1 cellular context compared by ENCODE assay signal in genomic region chr20:48682529-48683385, GRCh38.
TF ChIP-seq lines count a peak whose summit lies in the region.

No MANE protein-coding gene starts in this region.

TF ChIP-seq in HepG2, 621 proteins besides CTCF, POLR2A, EP300 and RAD21 (continued from another document and continues in another):
- TF ChIP-seq MYPOP (CRISPR knock-in tag; IDR thresholded peaks at IDR 0.05) (no peak), HDAC6 (IDR thresholded peaks at IDR 0.05; ENCODE audit: low read depth, low read length) (no peak), ZSCAN12 (CRISPR knock-in tag; IDR thresholded peaks at IDR 0.05) (no peak), POGZ (CRISPR knock-in tag; IDR thresholded peaks at IDR 0.05) (no peak), JARID2 (CRISPR knock-in tag; IDR thresholded peaks at IDR 0.05; ENCODE audit: insufficient replicate concordance) (no peak), TEAD3 (CRISPR knock-in tag; optimal IDR thresholded peaks at IDR 0.05; ENCODE audit: borderline replicate concordance) (peak; percentile 13), HNRNPL (IDR thresholded peaks at IDR 0.05; ENCODE audit: low read depth, low read length) (no peak), ZNF788 (CRISPR knock-in tag; IDR thresholded peaks at IDR 0.05; ENCODE audit: borderline replicate concordance) (no peak), ZNF883 (CRISPR knock-in tag; IDR thresholded peaks at IDR 0.05; ENCODE audit: not compliant biosample characterization) (no peak), MATR3 (CRISPR knock-in tag; IDR thresholded peaks at IDR 0.05) (no peak), ZNF232 (CRISPR knock-in tag; IDR thresholded peaks at IDR 0.05; ENCODE audit: borderline replicate concordance) (no peak), ZNF768 (CRISPR knock-in tag; IDR thresholded peaks at IDR 0.05) (peak; percentile 80; the same call in 1 of the 2 replicates), XBP1 (CRISPR knock-in tag; IDR thresholded peaks at IDR 0.05) (no peak), PHF5A (CRISPR knock-in tag; IDR thresholded peaks at IDR 0.05; ENCODE audit: low read depth, unreplicated experiment) (no peak), CEBPB (IDR thresholded peaks at IDR 0.05; ENCODE audit: borderline replicate concordance, low read depth, low read length) (no peak), KDM1A (CRISPR knock-in tag; IDR thresholded peaks at IDR 0.05) (no peak), DZIP1 (CRISPR knock-in tag; IDR thresholded peaks at IDR 0.05) (no peak), KLF13 (CRISPR knock-in tag; IDR thresholded peaks at IDR 0.05) (no peak), TAF1 (CRISPR knock-in tag; IDR thresholded peaks at IDR 0.05) (no peak), ARNT (IDR thresholded peaks at IDR 0.05) (no peak), MYC (CRISPR knock-in tag; IDR thresholded peaks at IDR 0.05; ENCODE audit: borderline replicate concordance) (no peak), ZHX2 (IDR thresholded peaks at IDR 0.05; ENCODE audit: low read depth) (no peak), ZHX2 (CRISPR knock-in tag; IDR thresholded peaks at IDR 0.05; ENCODE audit: borderline replicate concordance) (no peak), HMG20A (CRISPR knock-in tag; IDR thresholded peaks at IDR 0.05; ENCODE audit: borderline replicate concordance) (no peak), ZNF503 (CRISPR knock-in tag; IDR thresholded peaks at IDR 0.05) (no peak), ZBTB8A (CRISPR knock-in tag; IDR thresholded peaks at IDR 0.05; ENCODE audit: borderline replicate concordance, low read depth) (no peak), TSC22D2 (CRISPR knock-in tag; IDR thresholded peaks at IDR 0.05; ENCODE audit: borderline replicate concordance) (no peak), ZNF276 (CRISPR knock-in tag; IDR thresholded peaks at IDR 0.05; ENCODE audit: low read depth) (no peak), ZNF256 (CRISPR knock-in tag; conservative IDR thresholded peaks at IDR 0.05) (no peak), ELF1 (CRISPR knock-in tag; IDR thresholded peaks at IDR 0.05) (no peak), HOXA7 (CRISPR knock-in tag; IDR thresholded peaks at IDR 0.05) (no peak)
- TF ChIP-seq, protein P1, sequence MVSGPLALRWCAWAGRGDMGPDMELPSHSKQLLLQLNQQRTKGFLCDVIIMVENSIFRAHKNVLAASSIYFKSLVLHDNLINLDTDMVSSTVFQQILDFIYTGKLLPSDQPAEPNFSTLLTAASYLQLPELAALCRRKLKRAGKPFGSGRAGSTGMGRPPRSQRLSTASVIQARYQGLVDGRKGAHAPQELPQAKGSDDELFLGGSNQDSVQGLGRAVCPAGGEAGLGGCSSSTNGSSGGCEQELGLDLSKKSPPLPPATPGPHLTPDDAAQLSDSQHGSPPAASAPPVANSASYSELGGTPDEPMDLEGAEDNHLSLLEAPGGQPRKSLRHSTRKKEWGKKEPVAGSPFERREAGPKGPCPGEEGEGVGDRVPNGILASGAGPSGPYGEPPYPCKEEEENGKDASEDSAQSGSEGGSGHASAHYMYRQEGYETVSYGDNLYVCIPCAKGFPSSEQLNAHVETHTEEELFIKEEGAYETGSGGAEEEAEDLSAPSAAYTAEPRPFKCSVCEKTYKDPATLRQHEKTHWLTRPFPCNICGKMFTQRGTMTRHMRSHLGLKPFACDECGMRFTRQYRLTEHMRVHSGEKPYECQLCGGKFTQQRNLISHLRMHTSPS (CRISPR knock-in tag; IDR thresholded peaks at IDR 0.05; ENCODE audit: low read depth): no peak
- TF ChIP-seq, protein P2, sequence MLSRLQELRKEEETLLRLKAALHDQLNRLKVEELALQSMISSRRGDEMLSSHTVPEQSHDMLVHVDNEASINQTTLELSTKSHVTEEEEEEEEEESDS (CRISPR knock-in tag; IDR thresholded peaks at IDR 0.05; ENCODE audit: borderline replicate concordance): no peak
- TF ChIP-seq, protein P3, sequence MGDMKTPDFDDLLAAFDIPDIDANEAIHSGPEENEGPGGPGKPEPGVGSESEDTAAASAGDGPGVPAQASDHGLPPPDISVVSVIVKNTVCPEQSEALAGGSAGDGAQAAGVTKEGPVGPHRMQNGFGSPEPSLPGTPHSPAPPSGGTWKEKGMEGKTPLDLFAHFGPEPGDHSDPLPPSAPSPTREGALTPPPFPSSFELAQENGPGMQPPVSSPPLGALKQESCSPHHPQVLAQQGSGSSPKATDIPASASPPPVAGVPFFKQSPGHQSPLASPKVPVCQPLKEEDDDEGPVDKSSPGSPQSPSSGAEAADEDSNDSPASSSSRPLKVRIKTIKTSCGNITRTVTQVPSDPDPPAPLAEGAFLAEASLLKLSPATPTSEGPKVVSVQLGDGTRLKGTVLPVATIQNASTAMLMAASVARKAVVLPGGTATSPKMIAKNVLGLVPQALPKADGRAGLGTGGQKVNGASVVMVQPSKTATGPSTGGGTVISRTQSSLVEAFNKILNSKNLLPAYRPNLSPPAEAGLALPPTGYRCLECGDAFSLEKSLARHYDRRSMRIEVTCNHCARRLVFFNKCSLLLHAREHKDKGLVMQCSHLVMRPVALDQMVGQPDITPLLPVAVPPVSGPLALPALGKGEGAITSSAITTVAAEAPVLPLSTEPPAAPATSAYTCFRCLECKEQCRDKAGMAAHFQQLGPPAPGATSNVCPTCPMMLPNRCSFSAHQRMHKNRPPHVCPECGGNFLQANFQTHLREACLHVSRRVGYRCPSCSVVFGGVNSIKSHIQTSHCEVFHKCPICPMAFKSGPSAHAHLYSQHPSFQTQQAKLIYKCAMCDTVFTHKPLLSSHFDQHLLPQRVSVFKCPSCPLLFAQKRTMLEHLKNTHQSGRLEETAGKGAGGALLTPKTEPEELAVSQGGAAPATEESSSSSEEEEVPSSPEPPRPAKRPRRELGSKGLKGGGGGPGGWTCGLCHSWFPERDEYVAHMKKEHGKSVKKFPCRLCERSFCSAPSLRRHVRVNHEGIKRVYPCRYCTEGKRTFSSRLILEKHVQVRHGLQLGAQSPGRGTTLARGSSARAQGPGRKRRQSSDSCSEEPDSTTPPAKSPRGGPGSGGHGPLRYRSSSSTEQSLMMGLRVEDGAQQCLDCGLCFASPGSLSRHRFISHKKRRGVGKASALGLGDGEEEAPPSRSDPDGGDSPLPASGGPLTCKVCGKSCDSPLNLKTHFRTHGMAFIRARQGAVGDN (CRISPR knock-in tag; IDR thresholded peaks at IDR 0.05): peak; percentile 52
- TF ChIP-seq, protein P4, sequence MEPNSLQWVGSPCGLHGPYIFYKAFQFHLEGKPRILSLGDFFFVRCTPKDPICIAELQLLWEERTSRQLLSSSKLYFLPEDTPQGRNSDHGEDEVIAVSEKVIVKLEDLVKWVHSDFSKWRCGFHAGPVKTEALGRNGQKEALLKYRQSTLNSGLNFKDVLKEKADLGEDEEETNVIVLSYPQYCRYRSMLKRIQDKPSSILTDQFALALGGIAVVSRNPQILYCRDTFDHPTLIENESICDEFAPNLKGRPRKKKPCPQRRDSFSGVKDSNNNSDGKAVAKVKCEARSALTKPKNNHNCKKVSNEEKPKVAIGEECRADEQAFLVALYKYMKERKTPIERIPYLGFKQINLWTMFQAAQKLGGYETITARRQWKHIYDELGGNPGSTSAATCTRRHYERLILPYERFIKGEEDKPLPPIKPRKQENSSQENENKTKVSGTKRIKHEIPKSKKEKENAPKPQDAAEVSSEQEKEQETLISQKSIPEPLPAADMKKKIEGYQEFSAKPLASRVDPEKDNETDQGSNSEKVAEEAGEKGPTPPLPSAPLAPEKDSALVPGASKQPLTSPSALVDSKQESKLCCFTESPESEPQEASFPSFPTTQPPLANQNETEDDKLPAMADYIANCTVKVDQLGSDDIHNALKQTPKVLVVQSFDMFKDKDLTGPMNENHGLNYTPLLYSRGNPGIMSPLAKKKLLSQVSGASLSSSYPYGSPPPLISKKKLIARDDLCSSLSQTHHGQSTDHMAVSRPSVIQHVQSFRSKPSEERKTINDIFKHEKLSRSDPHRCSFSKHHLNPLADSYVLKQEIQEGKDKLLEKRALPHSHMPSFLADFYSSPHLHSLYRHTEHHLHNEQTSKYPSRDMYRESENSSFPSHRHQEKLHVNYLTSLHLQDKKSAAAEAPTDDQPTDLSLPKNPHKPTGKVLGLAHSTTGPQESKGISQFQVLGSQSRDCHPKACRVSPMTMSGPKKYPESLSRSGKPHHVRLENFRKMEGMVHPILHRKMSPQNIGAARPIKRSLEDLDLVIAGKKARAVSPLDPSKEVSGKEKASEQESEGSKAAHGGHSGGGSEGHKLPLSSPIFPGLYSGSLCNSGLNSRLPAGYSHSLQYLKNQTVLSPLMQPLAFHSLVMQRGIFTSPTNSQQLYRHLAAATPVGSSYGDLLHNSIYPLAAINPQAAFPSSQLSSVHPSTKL (CRISPR knock-in tag; IDR thresholded peaks at IDR 0.05): 0 out of 2 replicates have a peak, but pooled peaks have one; percentile 5
